ENCODE assay signal across 8 cellular contexts in genomic region chr5:110727025-110727314, GRCh38. TPM values are rescaled to one million over a fixed set of nuclear protein-coding genes. Genes with fewer than 3 reads are reported as not detected.
A peak's percentile ranks its signal among the peaks of the same experiment; 100 is the strongest.
DNase-seq lines count a peak whose midpoint lies in the region; ATAC-seq and TF ChIP-seq lines count a peak whose summit lies in the region.

No MANE protein-coding gene starts in this region.

- DNase-seq in endodermal cell (no peak), neural crest cell (ENCODE audit: low read depth, low spot score) (no peak), NAMALWA (ENCODE audit: low spot score) (no peak)
- no peak for DNase-seq in stimulated activated CD4-positive, alpha-beta T cell treated with anti-CD3 and anti-CD28 coated beads, Interleukin-4, amount 100 ng/mL, for 1 hour
- no peak for DNase-seq in activated CD4-positive, CD25-positive, alpha-beta regulatory T cell (lab: John Stamatoyannopoulos, UW)

- peak overlapping the region; percentile 79 for H3K4me2 ChIP-seq in OCI-LY1 (ENCODE audit: low read length)

- peak; percentile 33; the same call in 1 of the 2 replicates for TF ChIP-seq CTCF in OCI-LY1 (IDR thresholded peaks at IDR 0.05; ENCODE audit: low read length)
- peak; percentile 66 for TF ChIP-seq CTCF in endodermal cell (conservative IDR thresholded peaks at IDR 0.05)
- TF ChIP-seq CTCF in neural crest cell (conservative IDR thresholded peaks at IDR 0.05): peak; percentile 48

- H3K36me3 Mint-ChIP-seq in endodermal cell (ENCODE audit: low read depth) (no peaks in the 10 kb centered on the region), neural crest cell (ENCODE audit: low read depth) (peaks cover 2% of the 10 kb centered on the region)

- H4K20me1 ChIP-seq in OCI-LY1 (ENCODE audit: insufficient read depth, low read length): no peaks in the 10 kb centered on the region

- ATAC-seq in GM18520 (IDR thresholded peaks at IDR 0.05; ENCODE audit: unreplicated experiment) (peak; percentile 29), HG02759 (IDR thresholded peaks at IDR 0.05; ENCODE audit: unreplicated experiment) (peak; percentile 65)

- H3K9me3 ChIP-seq in OCI-LY1 (ENCODE audit: low read length) (no peaks in the 10 kb centered on the region), endodermal cell (ENCODE audit: control insufficient read depth, low read length) (no peaks in the 10 kb centered on the region)

- no peaks in the 10 kb centered on the region for H3K9me2 ChIP-seq in OCI-LY1 (ENCODE audit: low read depth, low read length)

- 85 to 100% methylated on average over 2 to 5 of the region's 5 CpGs for WGBS in endodermal cell (ENCODE audit: insufficient coverage in 1 of 2, insufficient read length in 1 of 2), 2 experiments

- H3K4me3 Mint-ChIP-seq in endodermal cell (peak overlapping the region; percentile 68), neural crest cell (peak overlapping the region; percentile 92)

- H3F3A ChIP-seq in OCI-LY1 (ENCODE audit: insufficient read depth, low read length): no peaks in the 10 kb centered on the region; the same call in 1 of the 2 replicates

- peak overlapping the region; percentile 62 for H3K4me3 ChIP-seq in OCI-LY1 (ENCODE audit: low read depth, low read length, poor library complexity, severe bottlenecking)
- H3K4me3 ChIP-seq in endodermal cell (ENCODE audit: low read length): peak overlapping the region; percentile 66

- H3K27me3 ChIP-seq in OCI-LY1 (ENCODE audit: insufficient read depth, low read length): no peaks in the 10 kb centered on the region
- H3K27me3 ChIP-seq in endodermal cell (ENCODE audit: control insufficient read depth, insufficient read depth, low read length, poor library complexity, severe bottlenecking): no peaks in the 10 kb centered on the region

- H3K27me3 Mint-ChIP-seq in endodermal cell (ENCODE audit: insufficient read depth) (no peaks in the 10 kb centered on the region), neural crest cell (ENCODE audit: low read depth) (no peaks in the 10 kb centered on the region)

- H3K79me2 ChIP-seq in OCI-LY1 (ENCODE audit: insufficient read depth, low read length): no peaks in the 10 kb centered on the region

- peaks cover 21% of the 10 kb centered on the region for H3K4me1 ChIP-seq in OCI-LY1 (ENCODE audit: insufficient read depth, low read length, severe bottlenecking)
- no peaks in the 10 kb centered on the region for H3K4me1 ChIP-seq in endodermal cell (ENCODE audit: control insufficient read depth, insufficient read depth, low read length)

- peak overlapping the region; percentile 55 for H3K27ac ChIP-seq in OCI-LY1 (ENCODE audit: low read depth, low read length, poor library complexity, severe bottlenecking)
- no peak overlapping the region for H3K27ac ChIP-seq in endodermal cell (ENCODE audit: low read depth, low read length)

- no peaks in the 10 kb centered on the region for H3K4me1 Mint-ChIP-seq in endodermal cell
- peaks cover 9% of the 10 kb centered on the region for H3K4me1 Mint-ChIP-seq in neural crest cell

- peak overlapping the region; percentile 76 for H2AFZ ChIP-seq in OCI-LY1 (ENCODE audit: low read length)

- H3K9ac ChIP-seq in OCI-LY1 (ENCODE audit: low read length) (peak overlapping the region; percentile 57), endodermal cell (ENCODE audit: extremely low read depth, low read length, poor library complexity, severe bottlenecking) (no peak overlapping the region)

- H3K27ac Mint-ChIP-seq in endodermal cell (peak overlapping the region; percentile 37), neural crest cell (ENCODE audit: unreplicated experiment) (no peak overlapping the region)

- H3K9me3 Mint-ChIP-seq in endodermal cell (peaks cover 4% of the 10 kb centered on the region), neural crest cell (no peaks in the 10 kb centered on the region)

- no peaks in the 10 kb centered on the region for H3K36me3 ChIP-seq in OCI-LY1 (ENCODE audit: insufficient read depth, low read length)
- H3K36me3 ChIP-seq in endodermal cell (ENCODE audit: control insufficient read depth, insufficient read depth, low read length): no peaks in the 10 kb centered on the region

RNA-seq across cellular contexts. Expression of gene TMEM232, which starts 0.5 kb away (rescaled TPM):
- total RNA-seq in endodermal cell: 1 to 10 TPM; 3.9 to 4.2 TPM
- polyA plus RNA-seq in endodermal cell (2013, experiment 1 of 2): 1.9 TPM
- polyA plus RNA-seq in endodermal cell (2013, experiment 2 of 2): 1.2 TPM
- 3.0 and 6.1 TPM in 2 replicates for total RNA-seq in neural crest cell

RNA-seq across cellular contexts. Expression of gene SLC25A46, which starts 11.8 kb away (rescaled TPM):
- total RNA-seq in endodermal cell: 10 to 100 TPM; 22.7 to 24.5 TPM
- polyA plus RNA-seq in endodermal cell (2013, experiment 1 of 2): 25.5 TPM
- polyA plus RNA-seq in endodermal cell (2013, experiment 2 of 2): 26.5 TPM
- 34.2 TPM in 2 replicates for total RNA-seq in neural crest cell
